ENCODE assay signal across 12 cellular contexts in genomic region chr16:50396770-50397525, GRCh38. TPM values are rescaled to one million over a fixed set of nuclear protein-coding genes. Genes with fewer than 3 reads are reported as not detected.
DNase-seq lines count a peak whose midpoint lies in the region; TF ChIP-seq lines count a peak whose summit lies in the region.
"Had no signal": no experiment of that assay in that cellular context is flagged by ENCODE, and none has a peak within 500 bp of the region (broad histone marks: within the 10 kb centered on the region; RNA-seq: fewer than 3 reads in every experiment).

No MANE protein-coding gene starts in this region.

- no peaks in the 10 kb centered on the region; the same call in 1 of the 2 replicates for H3K27me3 ChIP-seq in SJCRH30

- no peak for TF ChIP-seq CTCF in epithelial cell of esophagus (IDR thresholded peaks at IDR 0.05; ENCODE audit: insufficient read depth, low read depth, low read length, missing control alignments)

- peak; percentile 44 for DNase-seq in DMS53 (lab: John Stamatoyannopoulos, UW)
- DNase-seq in DMS53 treated with DMSO at 0.1 percent for 48 hours (lab: John Stamatoyannopoulos, UW; ENCODE audit: unreplicated experiment), result no peak
- peak; percentile 3 for DNase-seq in NCI-H69 (lab: John Stamatoyannopoulos, UW)
- DNase-seq in epithelial cell of esophagus (ENCODE audit: low read depth), result peak; percentile 100
- DNase-seq in non-pigmented ciliary epithelial cell (ENCODE audit: low read depth), result peak; percentile 43
- no peak for DNase-seq in SJCRH30
- DNase-seq in activated effector memory CD4-positive, alpha-beta T cell treated with anti-CD3 and anti-CD28 coated beads, Interleukin-2, amount 50 U/mL, for 16 hours, result no peak
- DNase-seq in NCI-H187 treated with DMSO at 0.1 percent for 48 hours (lab: John Stamatoyannopoulos, UW), result no peak
- DNase-seq: activated naive CD4-positive, alpha-beta T cell treated with Interleukin-2 at 50 U/mL for 16 hours; natural killer cell; NCI-H1694 had no signal

- H3K4me1 ChIP-seq in SJCRH30, result no peaks in the 10 kb centered on the region

- no peaks in the 10 kb centered on the region for H3K9me3 ChIP-seq in SJCRH30 (replicated peaks)

- H3K4me3 ChIP-seq in epithelial cell of esophagus (ENCODE audit: low read length), result peak overlapping the region; percentile 41
- no peak overlapping the region for H3K4me3 ChIP-seq in SJCRH30

- H3K27ac ChIP-seq in SJCRH30, result no peak overlapping the region
- H3K27ac ChIP-seq: 22Rv1 had no signal

- no peaks in the 10 kb centered on the region for H3K36me3 ChIP-seq in SJCRH30

RNA-seq across cellular contexts. Expression of gene BRD7, which starts 28.2 kb away (rescaled TPM):
- total RNA-seq in SJCRH30 (2014; rRNA removed; shearing (Covaris generic)), result 81.6 and 86.8 TPM in 2 replicates

Comparison
In these comparisons a context has a peak if more than half of its experiments do, and no peak if none do; other contexts are left out.
1. DNase-seq: peak in DMS53 (single experiment), NCI-H69 (single experiment), epithelial cell of esophagus (single experiment) and non-pigmented ciliary epithelial cell (single experiment); none in DMS53 treated with DMSO at 0.1 percent for 48 hours (single experiment), SJCRH30 (0 of 2), activated effector memory CD4-positive, alpha-beta T cell treated with anti-CD3 and anti-CD28 coated beads, Interleukin-2, amount 50 U/mL, for 16 hours (single experiment) and NCI-H187 treated with DMSO at 0.1 percent for 48 hours (single experiment).